Comparison of ENCODE assay signal across 14 cellular contexts in genomic region chr2:236073246-236073645, GRCh38.
"Had no signal": no experiment of that assay in that cellular context is flagged by ENCODE, and none has a peak within 500 bp of the region (broad histone marks: within the 10 kb centered on the region; RNA-seq: fewer than 3 reads in every experiment).

No MANE protein-coding gene starts in this region.

- DNase-seq: activated CD4-positive, alpha-beta T cell treated with anti-CD3 and anti-CD28 coated beads, Interleukin-2, amount 10 ng/mL, durations not matched to agents 7 days and 5 days; activated CD8-positive, alpha-beta memory T cell treated with anti-CD3 and anti-CD28 coated beads, Interleukin-2, amount 50 U/mL, for 4 hours; activated naive CD4-positive, alpha-beta T cell treated with anti-CD3 and anti-CD28 coated beads for 36 hours; activated T-cell treated with anti-CD3 and anti-CD28 coated beads, Interleukin-2, amount 50 U/mL, for 4 hours; anterior cingulate cortex; caudate nucleus; heart left ventricle; left lung; occipital lobe; sigmoid colon; stimulated activated CD4-positive, alpha-beta T cell treated with anti-CD3 and anti-CD28 coated beads, Interleukin-4, amount 100 ng/mL, for 4 hours; stimulated activated naive B cell treated with anti-CD40 and anti-IgM and Interleukin-4, amounts not matched to agents 10 μg/mL and 1 μg/mL and 100 μg/mL, for 72 hours had no signal

- ATAC-seq: activated CD4-positive, CD25-positive, alpha-beta regulatory T cell treated with anti-CD3 and anti-CD28 coated beads, Interleukin-2, amount 50 U/mL, for 24 hours; activated T-cell treated with anti-CD3 and anti-CD28 coated beads, Interleukin-2, amount 50 U/mL, for 4 hours; gastroesophageal sphincter; heart left ventricle; left lung; stimulated activated naive B cell treated with anti-CD40 and anti-IgM and Interleukin-4, amounts not matched to agents 10 μg/mL and 1 μg/mL and 100 μg/mL, for 72 hours had no signal
